ENCODE assay signal across 17 cellular contexts in the genomic region with DNA sequence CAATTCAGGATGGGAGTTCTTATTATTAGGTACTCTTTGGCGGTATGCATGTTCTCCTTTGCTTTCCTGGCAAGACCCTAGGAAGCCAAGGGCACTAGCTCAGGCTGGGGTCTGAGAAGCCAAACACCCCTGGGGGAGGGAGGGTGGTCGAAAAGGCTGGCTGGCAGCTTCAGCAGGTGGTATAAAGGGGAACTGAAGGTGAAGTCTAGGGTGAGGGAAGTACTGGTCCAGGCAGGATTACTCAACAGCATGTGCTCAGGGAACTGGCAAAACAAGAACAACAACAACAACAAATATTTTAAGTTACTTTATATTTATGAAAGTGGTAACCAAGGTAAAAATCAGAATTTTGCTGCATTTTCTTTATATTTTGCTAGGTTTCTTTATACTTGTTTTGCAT. TPM values are rescaled to one million over a fixed set of nuclear protein-coding genes. Genes with fewer than 3 reads are reported as not detected.
DNase-seq lines count a peak whose midpoint lies in the region; ATAC-seq and TF ChIP-seq lines count a peak whose summit lies in the region.
"Had no signal": no experiment of that assay in that cellular context is flagged by ENCODE, and none has a peak within 500 bp of the region (broad histone marks: within the 10 kb centered on the region; RNA-seq: fewer than 3 reads in every experiment).

No MANE protein-coding gene starts in this region.

- peaks cover 25 to 45% (median 32%) of the 10 kb centered on the region in 3 donors for H3K4me1 Mint-ChIP-seq in T-cell

- H3K4me3 ChIP-seq in left ventricle myocardium inferior (no peak overlapping the region), spleen (peak overlapping the region in 1 of 8 donors; percentile 60), SJCRH30 (no peak overlapping the region), transverse colon (no peak overlapping the region)
- H3K4me3 ChIP-seq: adrenal gland, HAP-1, ovary had no signal

- TF ChIP-seq POLR2A in spleen (IDR thresholded peaks at IDR 0.05): no peak
- TF ChIP-seq POLR2A in transverse colon (IDR thresholded peaks at IDR 0.05): no peak

- intact Hi-C loops in left ventricle myocardium inferior (cut with micrococcal nuclease): no loop called here
- intact Hi-C loops in spleen (cut with DNase I; ENCODE audit: low total_unique reads): no loop called here
- intact Hi-C loops in transverse colon (cut with DNase I; ENCODE audit: low total_unique reads): no loop called here

- WGBS in spleen, 5 donors: 20 to 62% (median 35%) methylated on average over 2 of the region's 2 CpGs
- 69% methylated on average over 2 of the region's 2 CpGs; no CpG with 5 or more reads in 1 of the 2 donors for WGBS in transverse colon (ENCODE audit: low coverage in 1 of 2), 2 donors

- H3K36me3 ChIP-seq in left ventricle myocardium inferior (peaks cover 24% of the 10 kb centered on the region), spleen (peaks cover 0 to 68% (median 25%) of the 10 kb centered on the region in 6 donors), SJCRH30 (peaks cover 36% of the 10 kb centered on the region), transverse colon (peaks cover 0 to 15% (median 6%) of the 10 kb centered on the region in 4 donors)
- H3K36me3 ChIP-seq: ovary had no signal

- POLR2A ChIA-PET in T-cell (lab: Charles Lee): interaction anchor here in 1 of 2 donors (0.6 kb wide), 1 partner anchor 97 kb away, joined by 3 read pairs; no protein-coding TSS in a partner anchor

- no peak for TF ChIP-seq EP300 in transverse colon (IDR thresholded peaks at IDR 0.05; ENCODE audit: low read depth)

- H3K9me3 Mint-ChIP-seq in T-cell: no peaks in the 10 kb centered on the region

- H3K27me3 ChIP-seq in left ventricle myocardium inferior (ENCODE audit: low read depth) (no peaks in the 10 kb centered on the region), spleen (replicated peaks in 1 of 7) (no peaks in the 10 kb centered on the region), SJCRH30 (no peaks in the 10 kb centered on the region), transverse colon (no peaks in the 10 kb centered on the region)
- H3K27me3 ChIP-seq: adrenal gland, ovary had no signal

- TF ChIP-seq CTCF in left ventricle myocardium inferior (IDR thresholded peaks at IDR 0.05; ENCODE audit: borderline replicate concordance) (no peak), spleen (IDR thresholded peaks at IDR 0.05 in 8 of 11, conservative IDR thresholded peaks at IDR 0.05 in 3 of 11) (peak in 1 of 11 experiments; percentile 18), transverse colon (IDR thresholded peaks at IDR 0.05) (no peak)

- H3K27me3 Mint-ChIP-seq in T-cell: no peaks in the 10 kb centered on the region

- DNase-seq in SIG-M5 treated with dmso at 0.1 percent for 504 hours (lab: John Stamatoyannopoulos, UW; ENCODE audit: unreplicated experiment) (peak; percentile 16), SIG-M5 (lab: John Stamatoyannopoulos, UW) (no peak), T-cell (no peak), left ventricle myocardium inferior (no peak), spleen (no peak), AG08395 (ENCODE audit: low spot score) (no peak), SJCRH30 (no peak), transverse colon (no peak)
- DNase-seq: adrenal gland; effector CD4-positive, alpha-beta T cell; glutamatergic neuron; IMR-90; left colon; NCI-H2029 treated with DMSO at 0.1 percent for 48 hours; ovary; stimulated activated CD4-positive, alpha-beta T cell treated with anti-CD3 and anti-CD28 coated beads, Interleukin-4, amount 100 ng/mL, for 1 hour had no signal

- no peaks in the 10 kb centered on the region for H3K9me3 ChIP-seq in left ventricle myocardium inferior (replicated peaks)
- no peaks in the 10 kb centered on the region for H3K9me3 ChIP-seq in spleen
- H3K9me3 ChIP-seq in SJCRH30 (replicated peaks): no peaks in the 10 kb centered on the region
- H3K9me3 ChIP-seq in transverse colon: no peaks in the 10 kb centered on the region
- H3K9me3 ChIP-seq: adrenal gland, HAP-1, ovary had no signal

- H3K4me1 ChIP-seq in left ventricle myocardium inferior: peaks cover 26% of the 10 kb centered on the region
- peaks cover 0 to 63% (median 29%) of the 10 kb centered on the region in 6 donors for H3K4me1 ChIP-seq in spleen
- H3K4me1 ChIP-seq in SJCRH30: peaks cover 6% of the 10 kb centered on the region; the same call in 1 of the 2 replicates
- H3K4me1 ChIP-seq in transverse colon: peaks cover 0 to 15% (median 2%) of the 10 kb centered on the region in 4 donors
- H3K4me1 ChIP-seq: HAP-1 had no signal

- H3K27ac ChIP-seq in left ventricle myocardium inferior (replicated peaks) (peak overlapping the region; percentile 70), spleen (peak overlapping the region in 7 of 8 donors; percentile 71 to 93 (median 89)), SJCRH30 (no peak overlapping the region), transverse colon (peak overlapping the region in 2 of 4 donors; percentile 18 to 54)
- H3K27ac ChIP-seq: ovary had no signal

- CTCF ChIA-PET in T-cell (lab: Charles Lee): interaction anchor here in 1 of 2 donors (0.6 kb wide), 1 partner anchor 162 kb away, joined by 3 read pairs; no protein-coding TSS in a partner anchor

- in situ Hi-C loops in transverse colon (cut with MboI; ENCODE audit: low pct_ligation_motif_present in 1 of 4, low pct_unique_long_range_greater_than_20kb in 1 of 4, low sequenced_read_pairs in 3 of 4): no loop called here

- peaks cover 50% of the 10 kb centered on the region for H3K36me3 Mint-ChIP-seq in T-cell

- H3K4me3 Mint-ChIP-seq in T-cell: no peak overlapping the region

- no peak for ATAC-seq in T-cell (replicated peaks in 1 of 4)
- ATAC-seq: left colon had no signal

- H3K27ac Mint-ChIP-seq in T-cell: peak overlapping the region; percentile 45 to 79

RNA-seq across cellular contexts. Expression of gene PCBP1, which starts 40.7 kb away (rescaled TPM):
- total RNA-seq in T-cell: 100 to 1,000 TPM; 303 to 431 (median 386) TPM
- total RNA-seq in left ventricle myocardium inferior: 205 TPM
- 100 to 1,000 TPM; 256 to 351 (median 301) TPM for total RNA-seq in spleen
- 100 to 1,000 TPM; 254 to 294 (median 278) TPM for polyA plus RNA-seq in spleen
- total RNA-seq in SJCRH30 (2014; rRNA removed; shearing (Covaris generic)): 81.6 and 88.4 TPM in 2 replicates
- 100 to 1,000 TPM; 103 to 189 (median 149) TPM for total RNA-seq in transverse colon
